8 cellular contexts compared by ENCODE assay signal in genomic region chr3:129441782-129442181, GRCh38. TPM values are rescaled to one million over a fixed set of nuclear protein-coding genes. Genes with fewer than 3 reads are reported as not detected.
A peak's percentile ranks its signal among the peaks of the same experiment; 100 is the strongest.
DNase-seq lines count a peak whose midpoint lies in the region; ATAC-seq and TF ChIP-seq lines count a peak whose summit lies in the region.

No MANE protein-coding gene starts in this region.

- H3K27ac Mint-ChIP-seq in activated naive CD8-positive, alpha-beta T cell treated with anti-CD3 and anti-CD28 coated beads, Interleukin-2, amount 10 ng/mL, durations not matched to agents 7 days and 5 days, result peak overlapping the region; percentile 95

- ATAC-seq in activated naive CD8-positive, alpha-beta T cell treated with anti-CD3 and anti-CD28 coated beads, Interleukin-2, amount 10 ng/mL, durations not matched to agents 7 days and 5 days (ENCODE audit: low read depth), result no peak
- ATAC-seq in thoracic aorta (ENCODE audit: insufficient number of reproducible peaks, low FRiP score, low read depth) (no peak), HG03432 (IDR thresholded peaks at IDR 0.05; ENCODE audit: unreplicated experiment) (no peak), GM19351 (IDR thresholded peaks at IDR 0.05; ENCODE audit: unreplicated experiment) (no peak), GM18519 (IDR thresholded peaks at IDR 0.05; ENCODE audit: low FRiP score, unreplicated experiment) (no peak)

- H3K9ac ChIP-seq in iPS-20b (ENCODE audit: low read depth, low read length), result no peak overlapping the region

- H3K36me3 Mint-ChIP-seq in activated naive CD8-positive, alpha-beta T cell treated with anti-CD3 and anti-CD28 coated beads, Interleukin-2, amount 10 ng/mL, durations not matched to agents 7 days and 5 days, result peaks cover 11% of the 10 kb centered on the region

- CTCF ChIA-PET in A673 (lab: Charles Lee), result no interaction called here

- peaks cover 24% of the 10 kb centered on the region for H3K4me1 ChIP-seq in A673 (ENCODE audit: insufficient read depth, low read length, poor library complexity, severe bottlenecking)
- peaks cover 30% of the 10 kb centered on the region for H3K4me1 ChIP-seq in iPS-20b (ENCODE audit: insufficient read depth, low read length)
- H3K4me1 ChIP-seq in thoracic aorta (ENCODE audit: control insufficient read depth in 1 of 2, low read depth in 2 of 2), result peaks cover 36 to 58% of the 10 kb centered on the region in 2 donors

- intact Hi-C loops in A673 (cut with micrococcal nuclease; ENCODE audit: unreplicated experiment), result no loop called here

- POLR2A ChIA-PET in A673 (lab: Charles Lee; ENCODE audit: low non-redundant PET), result no interaction called here
- POLR2A ChIA-PET in activated naive CD8-positive, alpha-beta T cell treated with anti-CD3 and anti-CD28 coated beads, Interleukin-2, amount 10 ng/mL, durations not matched to agents 7 days and 5 days (lab: Charles Lee), result interaction anchor here (0.9 to 4.1 kb wide), 3 partner anchors 13 to 164 kb away, joined by 3 to 40 read pairs (median 38); partner anchors contain the start of gene EFCAB12

- H3K4me3 Mint-ChIP-seq in activated naive CD8-positive, alpha-beta T cell treated with anti-CD3 and anti-CD28 coated beads, Interleukin-2, amount 10 ng/mL, durations not matched to agents 7 days and 5 days, result peak overlapping the region; percentile 87

- no peaks in the 10 kb centered on the region for H3K27me3 Mint-ChIP-seq in activated naive CD8-positive, alpha-beta T cell treated with anti-CD3 and anti-CD28 coated beads, Interleukin-2, amount 10 ng/mL, durations not matched to agents 7 days and 5 days

- peak overlapping the region; percentile 79 for H3K4me3 ChIP-seq in A673 (ENCODE audit: low read depth, low read length, poor library complexity, severe bottlenecking)
- 0 out of 2 replicates have a peak overlapping the region, but pooled peaks have one; percentile 97 for H3K4me3 ChIP-seq in iPS-20b (ENCODE audit: low read length)
- peak overlapping the region; percentile 92 for H3K4me3 ChIP-seq in thoracic aorta

- no peak for DNase-seq in A673 (ENCODE audit: low spot score)
- DNase-seq in HCEC 1CT, result peak; percentile 47
- no peak for DNase-seq in activated naive CD8-positive, alpha-beta T cell treated with anti-CD3 and anti-CD28 coated beads, Interleukin-2, amount 10 ng/mL, durations not matched to agents 7 days and 5 days
- no peak for DNase-seq in thoracic aorta (ENCODE audit: low spot score)

- H3K36me3 ChIP-seq in A673 (ENCODE audit: insufficient read depth, low read length, poor library complexity, severe bottlenecking), result peaks cover 12% of the 10 kb centered on the region
- peaks cover 14% of the 10 kb centered on the region for H3K36me3 ChIP-seq in iPS-20b (ENCODE audit: insufficient read depth, low read depth, low read length)
- peaks cover 3% of the 10 kb centered on the region for H3K36me3 ChIP-seq in thoracic aorta

- H3K4me1 Mint-ChIP-seq in activated naive CD8-positive, alpha-beta T cell treated with anti-CD3 and anti-CD28 coated beads, Interleukin-2, amount 10 ng/mL, durations not matched to agents 7 days and 5 days, result peaks cover 30% of the 10 kb centered on the region

- H3K27me3 ChIP-seq in A673 (replicated peaks; ENCODE audit: insufficient read depth, low read depth, low read length, poor library complexity) (no peaks in the 10 kb centered on the region), iPS-20b (ENCODE audit: insufficient read depth, low read length) (no peaks in the 10 kb centered on the region), thoracic aorta (replicated peaks; ENCODE audit: insufficient read depth) (no peaks in the 10 kb centered on the region)

- no TSS peak for BruUV-seq in A673 (replicated peaks; lab: Mats Ljungman, UMichigan)

- H3K9me3 Mint-ChIP-seq in activated naive CD8-positive, alpha-beta T cell treated with anti-CD3 and anti-CD28 coated beads, Interleukin-2, amount 10 ng/mL, durations not matched to agents 7 days and 5 days, result no peaks in the 10 kb centered on the region

- H3K9me3 ChIP-seq in A673 (ENCODE audit: low read depth, low read length, poor library complexity, severe bottlenecking) (no peaks in the 10 kb centered on the region), iPS-20b (ENCODE audit: insufficient read depth, low read depth, low read length) (no peaks in the 10 kb centered on the region), thoracic aorta (no peaks in the 10 kb centered on the region)

- H3K27ac ChIP-seq in A673 (ENCODE audit: low read depth, low read length, poor library complexity, severe bottlenecking) (peak overlapping the region; percentile 91), iPS-20b (ENCODE audit: low read length) (no peak overlapping the region), thoracic aorta (peak overlapping the region; percentile 68 to 80)

- TF ChIP-seq CTCF in A673 (conservative IDR thresholded peaks at IDR 0.05; ENCODE audit: low read depth, low read length) (no peak), thoracic aorta (IDR thresholded peaks at IDR 0.05) (no peak)

RNA-seq across cellular contexts. Expression of gene IFT122, which starts 1.8 kb away (rescaled TPM):
- 44.0 and 48.2 TPM in 2 replicates for total RNA-seq in A673 (2021)
- total RNA-seq in activated naive CD8-positive, alpha-beta T cell treated with anti-CD3 and anti-CD28 coated beads, Interleukin-2, amount 10 ng/mL, durations not matched to agents 7 days and 5 days, result 10 to 100 TPM; 23.0 to 25.9 TPM
- 10 to 100 TPM; 50.1 to 61.9 TPM for total RNA-seq in thoracic aorta

RNA-seq across cellular contexts. Expression of gene MBD4, which starts 2.0 kb away (rescaled TPM):
- total RNA-seq in A673 (2021) (43.7 and 50.9 TPM in 2 replicates), thoracic aorta (10 to 100 TPM; 23.0 to 32.5 TPM)
- 10 to 100 TPM; 49.0 to 57.6 TPM for total RNA-seq in activated naive CD8-positive, alpha-beta T cell treated with anti-CD3 and anti-CD28 coated beads, Interleukin-2, amount 10 ng/mL, durations not matched to agents 7 days and 5 days

RNA-seq across cellular contexts. Expression of gene EFCAB12, which starts 13.3 kb away (rescaled TPM):
- total RNA-seq in A673 (2021) (0.71 and 1.2 TPM in 2 replicates), thoracic aorta (under 1 TPM in 1 of 2 donors, not detected in 1; 0.68 TPM)
- 1 to 10 TPM; 1.2 to 1.4 TPM for total RNA-seq in activated naive CD8-positive, alpha-beta T cell treated with anti-CD3 and anti-CD28 coated beads, Interleukin-2, amount 10 ng/mL, durations not matched to agents 7 days and 5 days
